15 cellular contexts compared by ENCODE assay signal in the genomic region with DNA sequence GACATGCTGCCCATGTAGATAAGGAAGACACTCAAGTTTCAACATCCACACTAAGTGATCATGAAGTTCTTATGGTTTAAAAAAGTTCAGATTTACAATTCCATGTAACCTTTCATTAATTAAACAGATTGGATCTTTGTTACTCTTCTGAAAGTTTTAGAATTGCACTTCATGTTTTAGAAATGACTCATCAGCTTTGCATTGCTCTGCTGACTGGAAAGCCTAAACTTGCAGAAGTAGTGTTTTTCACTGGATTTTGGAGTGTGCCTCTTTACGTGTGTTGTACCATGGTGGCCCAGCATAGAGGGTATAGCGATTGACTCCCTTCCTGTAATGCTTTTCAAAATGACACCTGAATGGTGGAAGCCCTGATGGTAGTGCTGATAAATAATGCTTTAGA.
DNase-seq lines count a peak whose midpoint lies in the region; ATAC-seq, FAIRE-seq and TF ChIP-seq lines count a peak whose summit lies in the region.
"Had no signal": no experiment of that assay in that cellular context is flagged by ENCODE, and none has a peak within 500 bp of the region (broad histone marks: within the 10 kb centered on the region; RNA-seq: fewer than 3 reads in every experiment).

No MANE protein-coding gene starts in this region.

- DNase-seq in GM18507 (ENCODE audit: extremely low spot score, insufficient read length, low read depth) (no peak), HFFc6 (peak; percentile 25), HepG2 (ENCODE audit: low spot score) (no peak), middle frontal gyrus (ENCODE audit: extremely low spot score, low spot score) (no peak), NCI-H748 treated with DMSO at 0.1 percent for 48 hours (lab: John Stamatoyannopoulos, UW) (no peak)
- no peak for DNase-seq in activated CD8-positive, alpha-beta memory T cell treated with anti-CD3 and anti-CD28 coated beads, Interleukin-2, amount 50 U/mL, for 48 hours
- DNase-seq: CD4-positive, alpha-beta memory T cell; GF-D8; GOT3; NCI-H1417 treated with DMSO at 0.1 percent for 48 hours; NCI-H524 treated with DMSO at 0.1 percent for 48 hours; SHP77; sigmoid colon had no signal

- no peaks in the 10 kb centered on the region for H3K79me2 ChIP-seq in HepG2 (ENCODE audit: insufficient read depth, low read length)

- TF ChIP-seq EP300 in HepG2 (IDR thresholded peaks at IDR 0.05; ENCODE audit: low read depth in 2 of 2, low read length in 2 of 2), result no peak
- no peak for TF ChIP-seq EP300 in HepG2 (CRISPR knock-in tag; IDR thresholded peaks at IDR 0.05; ENCODE audit: borderline replicate concordance)

- no peaks in the 10 kb centered on the region for H3K27me3 ChIP-seq in HepG2 (ENCODE audit: control insufficient read depth in 1 of 2, insufficient read depth in 2 of 2, low read length in 2 of 2)
- H3K27me3 ChIP-seq: sigmoid colon had no signal

- TF ChIP-seq POLR2A in HepG2 (IDR thresholded peaks at IDR 0.05; ENCODE audit: insufficient read depth in 1 of 2, low read depth in 2 of 2, low read length in 2 of 2), result no peak

- in situ Hi-C loops in HepG2 (cut with HindIII; ENCODE audit: extremely low pct_ligation_motif_present, low pct_unique_long_range_greater_than_20kb), result no loop called here

- H3K9me3 Mint-ChIP-seq in HFFc6, result peaks cover 7% of the 10 kb centered on the region
- no peaks in the 10 kb centered on the region for H3K9me3 Mint-ChIP-seq in activated T-helper 17 cell treated with anti-CD3 and anti-CD28 coated beads, Interleukin-2, amount 50 U/mL, for 72 hours
- H3K9me3 Mint-ChIP-seq: CD4-positive, alpha-beta memory T cell had no signal

- POLR2A ChIA-PET in HepG2 (lab: Yijun Ruan, JAX), result no interaction called here

- intact Hi-C loops in HepG2 (cut with micrococcal nuclease; ENCODE audit: unreplicated experiment), result no loop called here

- H3K4me1 ChIP-seq in HepG2 (ENCODE audit: insufficient read depth, low read length), result peaks cover 71% of the 10 kb centered on the region

- peak; percentile 39 for FAIRE-seq in GM18507 (lab: Jason Lieb, UNC)
- no peak for FAIRE-seq in HepG2 (lab: Jason Lieb, UNC)

- H3K4me2 ChIP-seq in HepG2 (ENCODE audit: low read depth, low read length), result no peak overlapping the region

- no peaks in the 10 kb centered on the region for H3K27me3 Mint-ChIP-seq in HFFc6 (ENCODE audit: insufficient read depth)
- H3K27me3 Mint-ChIP-seq in activated T-helper 17 cell treated with anti-CD3 and anti-CD28 coated beads, Interleukin-2, amount 50 U/mL, for 72 hours, result no peaks in the 10 kb centered on the region
- H3K27me3 Mint-ChIP-seq: CD4-positive, alpha-beta memory T cell had no signal

- H3K36me3 ChIP-seq in HepG2 (replicated peaks in 1 of 2; ENCODE audit: control insufficient read depth in 1 of 2, insufficient read depth in 2 of 2, low read length in 2 of 2), result no peaks in the 10 kb centered on the region
- H3K36me3 ChIP-seq: sigmoid colon had no signal

- H3K4me3 ChIP-seq in HepG2 (replicated peaks in 1 of 3; ENCODE audit: insufficient read depth in 1 of 3, low read depth in 2 of 3, low read length in 3 of 3), result no peak overlapping the region
- H3K4me3 ChIP-seq: sigmoid colon had no signal

- WGBS in HepG2 (ENCODE audit: low lambda C conversion rate), result 50% methylated on average over 2 of the region's 2 CpGs

- ATAC-seq in activated T-helper 17 cell treated with anti-CD3 and anti-CD28 coated beads, Interleukin-2, amount 50 U/mL, for 72 hours (replicated peaks), result peak; percentile 52
- no peak for ATAC-seq in HepG2

- H3K4me1 Mint-ChIP-seq in HFFc6 (ENCODE audit: low read depth), result peaks cover 30% of the 10 kb centered on the region
- H3K4me1 Mint-ChIP-seq in activated T-helper 17 cell treated with anti-CD3 and anti-CD28 coated beads, Interleukin-2, amount 50 U/mL, for 72 hours, result peaks cover 37% of the 10 kb centered on the region

- H3K9me3 ChIP-seq in HepG2 (ENCODE audit: low read length), result peaks cover 12% of the 10 kb centered on the region
- H3K9me3 ChIP-seq: sigmoid colon had no signal

- H3K27ac Mint-ChIP-seq in HFFc6, result 0 out of 2 replicates have a peak overlapping the region, but pooled peaks have one; percentile 38
- no peak overlapping the region for H3K27ac Mint-ChIP-seq in activated T-helper 17 cell treated with anti-CD3 and anti-CD28 coated beads, Interleukin-2, amount 50 U/mL, for 72 hours

- H3K36me3 Mint-ChIP-seq in HFFc6 (ENCODE audit: low read depth), result peaks cover 11% of the 10 kb centered on the region
- no peaks in the 10 kb centered on the region for H3K36me3 Mint-ChIP-seq in activated T-helper 17 cell treated with anti-CD3 and anti-CD28 coated beads, Interleukin-2, amount 50 U/mL, for 72 hours (ENCODE audit: low read depth)

- no peak overlapping the region for H2AFZ ChIP-seq in HepG2 (ENCODE audit: low read length)

- CTCF ChIA-PET in HepG2 (lab: Yijun Ruan, JAX; ENCODE audit: low intra/inter-chr PET ratio, low total read pairs), result no interaction called here

- TF ChIP-seq CTCF in HFFc6 (IDR thresholded peaks at IDR 0.05), result no peak
- TF ChIP-seq CTCF in HepG2 (CRISPR knock-in tag; IDR thresholded peaks at IDR 0.05), result no peak

- H3K27ac ChIP-seq in HepG2 (ENCODE audit: extremely low read length, insufficient read depth, low read length), result no peak overlapping the region
- H3K27ac ChIP-seq: sigmoid colon had no signal

- no TSS peak for BruUV-seq in HepG2 (replicated peaks; lab: Mats Ljungman, UMichigan)

- TF ChIP-seq RAD21 in HepG2 (CRISPR knock-in tag; IDR thresholded peaks at IDR 0.05), result no peak

- no peaks in the 10 kb centered on the region for H4K20me1 ChIP-seq in HepG2 (ENCODE audit: insufficient read depth, low read length)

- no peak overlapping the region for H3K4me3 Mint-ChIP-seq in HFFc6
- no peak overlapping the region for H3K4me3 Mint-ChIP-seq in activated T-helper 17 cell treated with anti-CD3 and anti-CD28 coated beads, Interleukin-2, amount 50 U/mL, for 72 hours
- H3K4me3 Mint-ChIP-seq: CD4-positive, alpha-beta memory T cell; neural crest cell had no signal

- H3K9ac ChIP-seq in HepG2 (ENCODE audit: insufficient read depth, low read depth, low read length), result no peak overlapping the region

TF ChIP-seq in HepG2, 621 proteins besides CTCF, POLR2A, EP300 and RAD21:
- TF ChIP-seq FOSL2 (CRISPR knock-in tag; IDR thresholded peaks at IDR 0.05), result peak; percentile 20; the same call in 1 of the 2 replicates
- TF ChIP-seq ZNF138 (CRISPR knock-in tag; IDR thresholded peaks at IDR 0.05; ENCODE audit: low read depth), result no peak
TF ChIP-seq in HepG2: peak in this region for 1.
